Comparison of ENCODE assay signal across 21 cellular contexts in the genomic region with DNA sequence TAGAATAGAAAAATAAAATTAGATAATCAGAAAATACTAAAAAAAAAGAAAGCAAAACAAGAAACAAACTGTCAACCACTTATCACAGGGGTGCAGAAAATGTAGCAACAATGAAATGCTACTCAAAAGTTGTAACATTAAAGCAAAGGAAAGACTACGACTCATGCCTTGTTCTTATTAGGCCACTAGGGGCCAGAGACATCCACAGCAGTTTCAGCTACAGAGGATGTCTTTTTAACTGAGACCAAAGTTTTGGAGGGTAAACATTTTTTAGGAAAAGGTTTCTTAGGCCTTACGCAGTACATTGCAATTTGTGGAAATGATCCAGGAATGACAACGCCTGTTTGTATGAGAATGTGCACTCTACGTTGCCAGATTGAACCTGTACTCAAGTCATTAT. TPM values are rescaled to one million over a fixed set of nuclear protein-coding genes. Genes with fewer than 3 reads are reported as not detected.
DNase-seq lines count a peak whose midpoint lies in the region; TF ChIP-seq lines count a peak whose summit lies in the region.
"Had no signal": no experiment of that assay in that cellular context is flagged by ENCODE, and none has a peak within 500 bp of the region (broad histone marks: within the 10 kb centered on the region; RNA-seq: fewer than 3 reads in every experiment).

No MANE protein-coding gene starts in this region.

- H3K23ac ChIP-seq in mesendoderm (ENCODE audit: low read length) = no peak overlapping the region

- H3K4me1 ChIP-seq in mesendoderm (ENCODE audit: control insufficient read depth, low read depth, low read length) = no peaks in the 10 kb centered on the region
- no peaks in the 10 kb centered on the region for H3K4me1 ChIP-seq in CD4-positive, alpha-beta memory T cell (ENCODE audit: insufficient read depth, low read length)
- H3K4me1 ChIP-seq: esophagus muscularis mucosa had no signal

- H3K79me1 ChIP-seq in mesendoderm (ENCODE audit: low read length) = no peaks in the 10 kb centered on the region

- H3K27me3 Mint-ChIP-seq in immature natural killer cell (ENCODE audit: low read depth in 3 of 3) = no peaks in the 10 kb centered on the region
- no peaks in the 10 kb centered on the region for H3K27me3 Mint-ChIP-seq in CD4-positive, alpha-beta memory T cell
- H3K27me3 Mint-ChIP-seq: activated CD4-positive, alpha-beta T cell treated with anti-CD3 and anti-CD28 coated beads, Interleukin-2, amount 10 ng/mL, durations not matched to agents 24 days and 14 days; CD8-positive, alpha-beta memory T cell had no signal

- no peak overlapping the region for H3K27ac Mint-ChIP-seq in immature natural killer cell
- no peak overlapping the region for H3K27ac Mint-ChIP-seq in CD4-positive, alpha-beta memory T cell
- H3K27ac Mint-ChIP-seq: activated CD4-positive, alpha-beta T cell treated with anti-CD3 and anti-CD28 coated beads, Interleukin-2, amount 10 ng/mL, durations not matched to agents 24 days and 14 days; activated T-helper 2 cell treated with anti-CD3 and anti-CD28 coated beads, Interferon-gamma antibody, Interleukin-2, Interleukin-4, amounts not matched to agents 10 μg/mL and 5 μg/mL and 100 μg/mL, durations not matched to agents 14 hours and 24 hours and 36 hours; CD8-positive, alpha-beta memory T cell had no signal

- no peaks in the 10 kb centered on the region for H3K36me3 ChIP-seq in mesendoderm (ENCODE audit: control insufficient read depth, insufficient read depth, low read length)
- H3K36me3 ChIP-seq in CD4-positive, alpha-beta memory T cell (ENCODE audit: insufficient read depth, low read length) = no peaks in the 10 kb centered on the region
- H3K36me3 ChIP-seq: esophagus muscularis mucosa, neutrophil, thoracic aorta had no signal

- H3K79me2 ChIP-seq in mesendoderm (ENCODE audit: control insufficient read depth, insufficient read depth, low read length) = no peaks in the 10 kb centered on the region

- H3K36me3 Mint-ChIP-seq in immature natural killer cell = no peaks in the 10 kb centered on the region
- H3K36me3 Mint-ChIP-seq in CD4-positive, alpha-beta memory T cell = no peaks in the 10 kb centered on the region
- H3K36me3 Mint-ChIP-seq: CD8-positive, alpha-beta memory T cell had no signal

- DNase-seq in Kasumi-1 (lab: John Stamatoyannopoulos, UW) (peak; percentile 4 to 13), astrocyte of the cerebellum (ENCODE audit: low read depth) (no peak), mesendoderm (peak; percentile 18), immature natural killer cell (no peak), GM20000 (ENCODE audit: low spot score) (no peak), kidney glomerular epithelial cell (lab: John Stamatoyannopoulos, UW) (no peak)
- DNase-seq in CD4-positive, alpha-beta memory T cell = no peak
- DNase-seq: activated CD4-positive, alpha-beta T cell treated with anti-CD3 and anti-CD28 coated beads, Interleukin-2, amount 10 ng/mL, durations not matched to agents 24 days and 14 days; CD8-positive, alpha-beta memory T cell; GOT3; mucosa of descending colon; NCI-H1436 treated with DMSO at 0.1 percent for 48 hours; retina; stimulated activated CD4-positive, alpha-beta T cell treated with anti-CD3 and anti-CD28 coated beads, Interleukin-15, amount 100 ng/mL, for 24 hours; SW 1271 had no signal

- H4K8ac ChIP-seq in mesendoderm (ENCODE audit: low read depth, low read length) = no peak overlapping the region

- no peaks in the 10 kb centered on the region for H3K4me1 Mint-ChIP-seq in immature natural killer cell
- no peaks in the 10 kb centered on the region for H3K4me1 Mint-ChIP-seq in CD4-positive, alpha-beta memory T cell
- H3K4me1 Mint-ChIP-seq: activated CD4-positive, alpha-beta T cell treated with anti-CD3 and anti-CD28 coated beads, Interleukin-2, amount 10 ng/mL, durations not matched to agents 24 days and 14 days; CD8-positive, alpha-beta memory T cell had no signal

- H2AK5ac ChIP-seq in mesendoderm (ENCODE audit: low read length) = no peak overlapping the region

- H4K5ac ChIP-seq in mesendoderm (ENCODE audit: low read length) = no peak overlapping the region

- intact Hi-C loops in CD4-positive, alpha-beta memory T cell (cut with micrococcal nuclease) = no loop called here

- no peak overlapping the region for H3K56ac ChIP-seq in mesendoderm (ENCODE audit: low read length)

- H3K4ac ChIP-seq in mesendoderm (ENCODE audit: low read depth, low read length) = no peak overlapping the region

- TF ChIP-seq CTCF in C4-2B (conservative IDR thresholded peaks at IDR 0.05) (peak; percentile 39), astrocyte of the cerebellum (IDR thresholded peaks at IDR 0.05; ENCODE audit: low read depth, low read length, missing control alignments) (peak; percentile 4), GM20000 (IDR thresholded peaks at IDR 0.05; ENCODE audit: extremely low read depth, missing control alignments) (no peak)

- H3K4me3 Mint-ChIP-seq in immature natural killer cell = no peak overlapping the region
- H3K4me3 Mint-ChIP-seq in CD4-positive, alpha-beta memory T cell = no peak overlapping the region
- H3K4me3 Mint-ChIP-seq: activated CD4-positive, alpha-beta T cell treated with anti-CD3 and anti-CD28 coated beads, Interleukin-2, amount 10 ng/mL, durations not matched to agents 24 days and 14 days; CD8-positive, alpha-beta memory T cell had no signal

- H2BK120ac ChIP-seq in mesendoderm (ENCODE audit: low read depth, low read length) = no peak overlapping the region

- H2BK15ac ChIP-seq in mesendoderm (replicated peaks; ENCODE audit: low read depth) = no peak overlapping the region

- no peak overlapping the region for H3K9ac ChIP-seq in mesendoderm (ENCODE audit: low read length)

- POLR2A ChIA-PET in CD4-positive, alpha-beta memory T cell (lab: Charles Lee; ENCODE audit: partially characterized antibody) = no interaction called here

- H3K4me3 ChIP-seq in astrocyte of the cerebellum (ENCODE audit: low read depth, low read length) (no peak overlapping the region), mesendoderm (ENCODE audit: low read length) (no peak overlapping the region)
- no peak overlapping the region for H3K4me3 ChIP-seq in CD4-positive, alpha-beta memory T cell (ENCODE audit: low read length in 2 of 2)
- H3K4me3 ChIP-seq: esophagus muscularis mucosa, mucosa of descending colon, thoracic aorta had no signal

- no peak overlapping the region for H3K4me2 ChIP-seq in mesendoderm (ENCODE audit: low read length)

- WGBS in mesendoderm (ENCODE audit: extremely low coverage, insufficient coverage, low lambda C conversion rate) = no CpG with 5 or more reads among the region's 4 CpGs

- H3K18ac ChIP-seq in mesendoderm (ENCODE audit: low read length) = no peak overlapping the region

- no peak overlapping the region for H2BK5ac ChIP-seq in mesendoderm (ENCODE audit: low read length)

- in situ Hi-C loops in astrocyte of the cerebellum (cut with HindIII; ENCODE audit: low sequenced_read_pairs) = no loop called here

- no peak overlapping the region for H3K27ac ChIP-seq in C4-2B
- H3K27ac ChIP-seq in mesendoderm (ENCODE audit: low read depth, low read length) = no peak overlapping the region
- no peak overlapping the region for H3K27ac ChIP-seq in CD4-positive, alpha-beta memory T cell (ENCODE audit: low read depth, low read length)
- H3K27ac ChIP-seq: esophagus muscularis mucosa, neutrophil, RWPE1, thoracic aorta had no signal

- no peaks in the 10 kb centered on the region for H3K9me3 ChIP-seq in CD4-positive, alpha-beta memory T cell (ENCODE audit: control insufficient read depth in 1 of 2, low read length in 2 of 2)
- H3K9me3 ChIP-seq: esophagus muscularis mucosa, mucosa of descending colon, neutrophil, thoracic aorta had no signal

- CTCF ChIA-PET in CD4-positive, alpha-beta memory T cell (lab: Charles Lee; ENCODE audit: partially characterized antibody) = no interaction called here

- H3K9me3 Mint-ChIP-seq in immature natural killer cell = peaks cover 19 to 47% (median 33%) of the 10 kb centered on the region in 6 donors
- H3K9me3 Mint-ChIP-seq in CD4-positive, alpha-beta memory T cell = peaks cover 2 to 8% (median 3%) of the 10 kb centered on the region in 8 donors
- H3K9me3 Mint-ChIP-seq: activated CD4-positive, alpha-beta T cell treated with anti-CD3 and anti-CD28 coated beads, Interleukin-2, amount 10 ng/mL, durations not matched to agents 24 days and 14 days had no signal

- no peaks in the 10 kb centered on the region for H3K27me3 ChIP-seq in mesendoderm (ENCODE audit: insufficient read depth, low read length, poor library complexity)
- no peaks in the 10 kb centered on the region for H3K27me3 ChIP-seq in CD4-positive, alpha-beta memory T cell (ENCODE audit: insufficient read depth, low read length)
- H3K27me3 ChIP-seq: esophagus muscularis mucosa, neutrophil had no signal

RNA-seq across cellular contexts. Expression of a gene that starts 15.4 kb away (rescaled TPM):
- 3.9 TPM for polyA plus RNA-seq in mesendoderm (2013, experiment 1 of 2)
- polyA plus RNA-seq in mesendoderm (2013, experiment 2 of 2) = 3.4 TPM
- polyA plus RNA-seq in immature natural killer cell = under 1 TPM in 1 of 3 donors, not detected in 2; 0.64 TPM
- total RNA-seq in CD4-positive, alpha-beta memory T cell = under 1 TPM in 1 of 2 experiments, not detected in 1; 0.38 TPM
- polyA plus RNA-seq in CD4-positive, alpha-beta memory T cell = under 1 TPM in 1 of 2 donors, not detected in 1; 0.21 TPM
- total RNA-seq: activated CD4-positive, alpha-beta T cell treated with anti-CD3 and anti-CD28 coated beads, Interleukin-2, amount 10 ng/mL, durations not matched to agents 24 days and 14 days; activated T-helper 2 cell treated with anti-CD3 and anti-CD28 coated beads, Interferon-gamma antibody, Interleukin-2, Interleukin-4, amounts not matched to agents 10 μg/mL and 5 μg/mL and 100 μg/mL, durations not matched to agents 14 hours and 24 hours and 36 hours had no signal
- polyA plus RNA-seq: CD8-positive, alpha-beta memory T cell had no signal

Comparison
In these comparisons a context has a peak if more than half of its experiments do, and no peak if none do; other contexts are left out.
1. DNase-seq: peak in Kasumi-1 (2 of 2) and mesendoderm (single experiment); none in astrocyte of the cerebellum (single experiment), immature natural killer cell (0 of 3), GM20000 (single experiment), kidney glomerular epithelial cell (single experiment) and CD4-positive, alpha-beta memory T cell (0 of 5).